In genomic region chrX:110863883-110864282, GRCh38 we compare ENCODE assay signal across 25 cellular contexts.
DNase-seq lines count a peak whose midpoint lies in the region; ATAC-seq, FAIRE-seq and TF ChIP-seq lines count a peak whose summit lies in the region.
"Had no signal": no experiment of that assay in that cellular context is flagged by ENCODE, and none has a peak within 500 bp of the region (broad histone marks: within the 10 kb centered on the region; RNA-seq: fewer than 3 reads in every experiment).

No MANE protein-coding gene starts in this region.

- H3K27me3 Mint-ChIP-seq in CD4-positive, alpha-beta T cell, result no peaks in the 10 kb centered on the region
- no peaks in the 10 kb centered on the region for H3K27me3 Mint-ChIP-seq in WTC11 (ENCODE audit: low read depth)
- H3K27me3 Mint-ChIP-seq: B cell had no signal

- no peak for FAIRE-seq in urothelium cell line (lab: Jason Lieb, UNC)
- FAIRE-seq: G401.6, GM12891 had no signal

- no peaks in the 10 kb centered on the region for H3K27me3 ChIP-seq in CD4-positive, alpha-beta T cell (ENCODE audit: control insufficient read depth, insufficient read depth, low read length)

- no peak overlapping the region for H3K4me3 Mint-ChIP-seq in CD4-positive, alpha-beta T cell
- no peak overlapping the region for H3K4me3 Mint-ChIP-seq in WTC11
- H3K4me3 Mint-ChIP-seq: B cell; CD4-positive, alpha-beta memory T cell; CD8-positive, alpha-beta memory T cell had no signal

- H3K36me3 Mint-ChIP-seq in CD4-positive, alpha-beta T cell (ENCODE audit: low read depth), result no peaks in the 10 kb centered on the region
- H3K36me3 Mint-ChIP-seq in WTC11, result no peaks in the 10 kb centered on the region
- H3K36me3 Mint-ChIP-seq: CD4-positive, alpha-beta memory T cell; CD8-positive, alpha-beta memory T cell had no signal

- H3K9me3 ChIP-seq in CD4-positive, alpha-beta T cell (ENCODE audit: control insufficient read depth, low read length), result no peaks in the 10 kb centered on the region
- H3K9me3 ChIP-seq: A549 had no signal

- H3K4me1 Mint-ChIP-seq in CD4-positive, alpha-beta T cell (ENCODE audit: low read depth), result no peaks in the 10 kb centered on the region
- H3K4me1 Mint-ChIP-seq in WTC11, result no peaks in the 10 kb centered on the region
- H3K4me1 Mint-ChIP-seq: B cell; CD4-positive, alpha-beta memory T cell; CD8-positive, alpha-beta memory T cell had no signal

- ATAC-seq in GM18858 (IDR thresholded peaks at IDR 0.05; ENCODE audit: unreplicated experiment) (peak; percentile 38), GM21526 (IDR thresholded peaks at IDR 0.05; ENCODE audit: low FRiP score, unreplicated experiment) (peak; percentile 72), HG02870 (IDR thresholded peaks at IDR 0.05; ENCODE audit: unreplicated experiment) (peak; percentile 88), HG03159 (IDR thresholded peaks at IDR 0.05; ENCODE audit: unreplicated experiment) (peak; percentile 66), WTC11 (no peak)
- ATAC-seq in CD4-positive, alpha-beta T cell (ENCODE audit: poor library complexity), result no peak
- ATAC-seq: A549 had no signal

- no peak overlapping the region for H3K27ac ChIP-seq in CD4-positive, alpha-beta T cell (ENCODE audit: low read depth, low read length)
- H3K27ac ChIP-seq: 22Rv1; A549; BLaER1 treated with 17β-estradiol and CSF1 and Interleukin-3, amounts not matched to agents 10 nM and 100 nM; C4-2B had no signal

- H3K27ac Mint-ChIP-seq in CD4-positive, alpha-beta T cell, result no peak overlapping the region
- H3K27ac Mint-ChIP-seq in WTC11, result no peak overlapping the region
- H3K27ac Mint-ChIP-seq: B cell; CD4-positive, alpha-beta memory T cell; CD8-positive, alpha-beta memory T cell had no signal

- POLR2A ChIA-PET in CD4-positive, alpha-beta T cell (lab: Charles Lee), result no interaction called here
- POLR2A ChIA-PET in WTC11 (lab: Charles Lee), result no interaction called here

- DNase-seq in urothelium cell line (ENCODE audit: low spot score) (no peak), WTC11 (ENCODE audit: low spot score) (no peak)
- no peak for DNase-seq in CD4-positive, alpha-beta T cell
- DNase-seq: AML-193; CD4-positive, alpha-beta memory T cell; CD8-positive, alpha-beta memory T cell; COR-L47; DMS 273 treated with DMSO at 0.1 percent for 48 hours; DMS153; DMS53; DMS79; DND-41; EL; GF-D8 had no signal

- no peak for TF ChIP-seq CTCF in CD4-positive, alpha-beta T cell (IDR thresholded peaks at IDR 0.05)
- TF ChIP-seq CTCF in WTC11 (IDR thresholded peaks at IDR 0.05), result no peak

- H3K9me3 Mint-ChIP-seq in CD4-positive, alpha-beta T cell, result no peaks in the 10 kb centered on the region
- no peaks in the 10 kb centered on the region for H3K9me3 Mint-ChIP-seq in WTC11
- H3K9me3 Mint-ChIP-seq: CD4-positive, alpha-beta memory T cell had no signal

- CTCF ChIA-PET in CD4-positive, alpha-beta T cell (lab: Charles Lee), result interaction anchor here (1.3 kb wide), 1 partner anchor 21 kb away, joined by 3 read pairs; no protein-coding TSS in a partner anchor
- CTCF ChIA-PET in WTC11 (lab: Charles Lee), result interaction anchor here (0.8 to 1.1 kb wide), 2 partner anchors 10 to 17 kb away, joined by 3 to 5 read pairs; no protein-coding TSS in a partner anchor

- intact Hi-C loops in CD4-positive, alpha-beta T cell (cut with DNase I, micrococcal nuclease), result no loop called here

TF ChIP-seq in WTC11, 78 proteins besides CTCF, POLR2A, EP300 and RAD21:
- TF ChIP-seq RELA (CRISPR knock-in tag; IDR thresholded peaks at IDR 0.05; ENCODE audit: borderline replicate concordance), result no peak
- no peak for TF ChIP-seq ZBTB21 (CRISPR knock-in tag; IDR thresholded peaks at IDR 0.05; ENCODE audit: borderline replicate concordance)
- TF ChIP-seq, protein P1, sequence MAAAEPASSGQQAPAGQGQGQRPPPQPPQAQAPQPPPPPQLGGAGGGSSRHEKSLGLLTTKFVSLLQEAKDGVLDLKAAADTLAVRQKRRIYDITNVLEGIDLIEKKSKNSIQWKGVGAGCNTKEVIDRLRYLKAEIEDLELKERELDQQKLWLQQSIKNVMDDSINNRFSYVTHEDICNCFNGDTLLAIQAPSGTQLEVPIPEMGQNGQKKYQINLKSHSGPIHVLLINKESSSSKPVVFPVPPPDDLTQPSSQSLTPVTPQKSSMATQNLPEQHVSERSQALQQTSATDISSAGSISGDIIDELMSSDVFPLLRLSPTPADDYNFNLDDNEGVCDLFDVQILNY (CRISPR knock-in tag; IDR thresholded peaks at IDR 0.05), result no peak
- no peak for TF ChIP-seq ZNF423 (CRISPR knock-in tag; IDR thresholded peaks at IDR 0.05)
- TF ChIP-seq TEAD1 (CRISPR knock-in tag; IDR thresholded peaks at IDR 0.05), result no peak
- no peak for TF ChIP-seq JAZF1 (CRISPR knock-in tag; IDR thresholded peaks at IDR 0.05)
- no peak for TF ChIP-seq ZNF416 (CRISPR knock-in tag; IDR thresholded peaks at IDR 0.05)
- no peak for TF ChIP-seq ERG (CRISPR knock-in tag; IDR thresholded peaks at IDR 0.05)
- TF ChIP-seq SMAD3 (CRISPR knock-in tag; IDR thresholded peaks at IDR 0.05; ENCODE audit: borderline replicate concordance), result no peak
- TF ChIP-seq, protein P2, sequence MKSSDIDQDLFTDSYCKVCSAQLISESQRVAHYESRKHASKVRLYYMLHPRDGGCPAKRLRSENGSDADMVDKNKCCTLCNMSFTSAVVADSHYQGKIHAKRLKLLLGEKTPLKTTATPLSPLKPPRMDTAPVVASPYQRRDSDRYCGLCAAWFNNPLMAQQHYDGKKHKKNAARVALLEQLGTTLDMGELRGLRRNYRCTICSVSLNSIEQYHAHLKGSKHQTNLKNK (CRISPR knock-in tag; IDR thresholded peaks at IDR 0.05), result no peak
- TF ChIP-seq EMX1 (CRISPR knock-in tag; IDR thresholded peaks at IDR 0.05), result no peak
- TF ChIP-seq NFE2L1 (CRISPR knock-in tag; IDR thresholded peaks at IDR 0.05), result no peak
- no peak for TF ChIP-seq OVOL2 (CRISPR knock-in tag; IDR thresholded peaks at IDR 0.05; ENCODE audit: borderline replicate concordance)
- no peak for TF ChIP-seq ELF4 (CRISPR knock-in tag; IDR thresholded peaks at IDR 0.05; ENCODE audit: low read depth)
- TF ChIP-seq, protein P3, sequence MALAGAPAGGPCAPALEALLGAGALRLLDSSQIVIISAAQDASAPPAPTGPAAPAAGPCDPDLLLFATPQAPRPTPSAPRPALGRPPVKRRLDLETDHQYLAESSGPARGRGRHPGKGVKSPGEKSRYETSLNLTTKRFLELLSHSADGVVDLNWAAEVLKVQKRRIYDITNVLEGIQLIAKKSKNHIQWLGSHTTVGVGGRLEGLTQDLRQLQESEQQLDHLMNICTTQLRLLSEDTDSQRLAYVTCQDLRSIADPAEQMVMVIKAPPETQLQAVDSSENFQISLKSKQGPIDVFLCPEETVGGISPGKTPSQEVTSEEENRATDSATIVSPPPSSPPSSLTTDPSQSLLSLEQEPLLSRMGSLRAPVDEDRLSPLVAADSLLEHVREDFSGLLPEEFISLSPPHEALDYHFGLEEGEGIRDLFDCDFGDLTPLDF (CRISPR knock-in tag; IDR thresholded peaks at IDR 0.05), result no peak
- TF ChIP-seq ZNF219 (CRISPR knock-in tag; IDR thresholded peaks at IDR 0.05; ENCODE audit: borderline replicate concordance), result no peak
- TF ChIP-seq CDX4 (CRISPR knock-in tag; IDR thresholded peaks at IDR 0.05; ENCODE audit: borderline replicate concordance), result no peak
- TF ChIP-seq ZNF425 (CRISPR knock-in tag; conservative IDR thresholded peaks at IDR 0.05), result no peak
- no peak for TF ChIP-seq NR1H2 (CRISPR knock-in tag; IDR thresholded peaks at IDR 0.05)

Comparison
In these comparisons a context has a peak if more than half of its experiments do, and no peak if none do; other contexts are left out.
1. ATAC-seq: peak in GM18858 (single experiment), GM21526 (single experiment), HG02870 (single experiment) and HG03159 (single experiment); none in CD4-positive, alpha-beta T cell (single experiment) and WTC11 (single experiment).